Comparison of ENCODE assay signal across 17 cellular contexts in genomic region chr10:127585519-127586023, GRCh38. TPM values are rescaled to one million over a fixed set of nuclear protein-coding genes. Genes with fewer than 3 reads are reported as not detected.
DNase-seq lines count a peak whose midpoint lies in the region; ATAC-seq and TF ChIP-seq lines count a peak whose summit lies in the region.
"Had no signal": no experiment of that assay in that cellular context is flagged by ENCODE, and none has a peak within 500 bp of the region (broad histone marks: within the 10 kb centered on the region; RNA-seq: fewer than 3 reads in every experiment).

No MANE protein-coding gene starts in this region.

- H3K27ac ChIP-seq in A673 (ENCODE audit: low read depth, low read length, poor library complexity, severe bottlenecking) (no peak overlapping the region), caudate nucleus (ENCODE audit: low read depth, low read length) (peak overlapping the region; percentile 56), trophoblast cell (ENCODE audit: low read depth, low read length) (no peak overlapping the region)
- H3K27ac ChIP-seq: A549 had no signal

- no peak for TF ChIP-seq POLR2A in erythroblast (IDR thresholded peaks at IDR 0.05; ENCODE audit: low read length)

- no TSS peak for BruUV-seq in A673 (replicated peaks; lab: Mats Ljungman, UMichigan)

- H3K4ac ChIP-seq in trophoblast cell (ENCODE audit: low read depth, low read length): no peak overlapping the region

- no peak for ATAC-seq in GM21717 (IDR thresholded peaks at IDR 0.05; ENCODE audit: unreplicated experiment)
- ATAC-seq: A549; CD8-positive, alpha-beta T cell had no signal

- no peak overlapping the region for H3K4me2 ChIP-seq in trophoblast cell (ENCODE audit: low read length)
- H3K4me2 ChIP-seq: A549 had no signal

- no peak overlapping the region for H3K9ac ChIP-seq in trophoblast cell (ENCODE audit: low read length)

- H3K14ac ChIP-seq in trophoblast cell (ENCODE audit: low read length): no peak overlapping the region

- CTCF ChIA-PET in A673 (lab: Charles Lee): no interaction called here

- H2BK5ac ChIP-seq in trophoblast cell (ENCODE audit: low read depth, low read length, poor library complexity): no peak overlapping the region

- H3K23ac ChIP-seq in trophoblast cell (ENCODE audit: low read length): no peak overlapping the region

- H2AK5ac ChIP-seq in trophoblast cell (ENCODE audit: low read length): no peak overlapping the region

- H3K27me3 ChIP-seq in A673 (replicated peaks; ENCODE audit: insufficient read depth, low read depth, low read length, poor library complexity): peaks cover 15% of the 10 kb centered on the region
- H3K27me3 ChIP-seq in trophoblast cell (ENCODE audit: insufficient read depth, low read length): no peaks in the 10 kb centered on the region

- H4K91ac ChIP-seq in trophoblast cell (ENCODE audit: low read depth, low read length): no peak overlapping the region

- peak; percentile 28 for DNase-seq in A673 (ENCODE audit: low spot score)
- DNase-seq in caudate nucleus (lab: John Stamatoyannopoulos, UW): no peak
- DNase-seq in globus pallidus (ENCODE audit: low spot score): peak; percentile 51
- peak; percentile 32 for DNase-seq in superior temporal gyrus (ENCODE audit: extremely low spot score)
- no peak for DNase-seq in trophoblast cell
- no peak for DNase-seq in erythroblast (lab: John Stamatoyannopoulos, UW)
- DNase-seq: Caco-2; CD8-positive, alpha-beta T cell; DND-41; GDM1 had no signal

- H4K8ac ChIP-seq in trophoblast cell (ENCODE audit: low read depth, low read length): no peak overlapping the region

- no peaks in the 10 kb centered on the region for H3K79me2 ChIP-seq in trophoblast cell (ENCODE audit: control insufficient read depth, insufficient read depth, low read length, poor library complexity)

- no peaks in the 10 kb centered on the region for H3K9me3 ChIP-seq in A673 (ENCODE audit: low read depth, low read length, poor library complexity, severe bottlenecking)
- H3K9me3 ChIP-seq in trophoblast cell (ENCODE audit: insufficient read depth, low read depth, low read length): peaks cover 5% of the 10 kb centered on the region
- H3K9me3 ChIP-seq: Caco-2, HAP-1 had no signal

- no peak for TF ChIP-seq CTCF in A673 (conservative IDR thresholded peaks at IDR 0.05; ENCODE audit: low read depth, low read length)

- intact Hi-C loops in A673 (cut with micrococcal nuclease; ENCODE audit: unreplicated experiment): no loop called here

- H3K4me1 ChIP-seq in A673 (ENCODE audit: insufficient read depth, low read length, poor library complexity, severe bottlenecking): peaks cover 3% of the 10 kb centered on the region
- H3K4me1 ChIP-seq in trophoblast cell (ENCODE audit: control insufficient read depth in 1 of 2, insufficient read depth in 2 of 2, low read length in 2 of 2): no peaks in the 10 kb centered on the region
- H3K4me1 ChIP-seq: A549, Caco-2, HAP-1 had no signal

- POLR2A ChIA-PET in A673 (lab: Charles Lee; ENCODE audit: low non-redundant PET): no interaction called here

- H4K12ac ChIP-seq in trophoblast cell (ENCODE audit: low read depth, low read length): no peak overlapping the region

- H3K4me3 ChIP-seq in A673 (ENCODE audit: low read depth, low read length, poor library complexity, severe bottlenecking) (no peak overlapping the region), trophoblast cell (ENCODE audit: low read depth, low read length) (no peak overlapping the region)
- H3K4me3 ChIP-seq: A549, HAP-1 had no signal

- H3K79me1 ChIP-seq in trophoblast cell (ENCODE audit: low read length): no peaks in the 10 kb centered on the region

- no peaks in the 10 kb centered on the region for H3K36me3 ChIP-seq in A673 (ENCODE audit: insufficient read depth, low read length, poor library complexity, severe bottlenecking)
- H3K36me3 ChIP-seq in trophoblast cell (ENCODE audit: control insufficient read depth in 1 of 2, insufficient read depth in 2 of 2, low read length in 2 of 2): no peaks in the 10 kb centered on the region
- H3K36me3 ChIP-seq: HAP-1 had no signal

- no peak overlapping the region for H3K18ac ChIP-seq in trophoblast cell (ENCODE audit: low read length)

- no CpG with 5 or more reads among the region's 4 CpGs for WGBS in trophoblast cell (ENCODE audit: extremely low coverage, insufficient coverage, insufficient read length)

- H2BK120ac ChIP-seq in trophoblast cell (ENCODE audit: insufficient read depth, low read length, poor library complexity): no peak overlapping the region

- H2AFZ ChIP-seq in trophoblast cell (ENCODE audit: insufficient read depth, low read length, poor library complexity): no peak overlapping the region

- no peak overlapping the region for H2BK12ac ChIP-seq in trophoblast cell (ENCODE audit: low read length)

RNA-seq across cellular contexts. Expression of gene NPS, which starts 36.5 kb away (rescaled TPM):
- total RNA-seq in A673 (2021): not detected in 2 replicates
- polyA plus RNA-seq in trophoblast cell (2013): not detected in 2 replicates
- total RNA-seq: Caco-2; CD8-positive, alpha-beta T cell; H1; HT-29 had no signal
- polyA plus RNA-seq: A549, BJ, CD14-positive monocyte, H1 had no signal

Comparison
In these comparisons a context has a peak if more than half of its experiments do, and no peak if none do; other contexts are left out.
1. DNase-seq: peak in A673 (single experiment), globus pallidus (single experiment) and superior temporal gyrus (single experiment); none in caudate nucleus (0 of 61), trophoblast cell (0 of 2) and erythroblast (0 of 2).